Comparison of ENCODE assay signal across 1 cellular context in the genomic region with DNA sequence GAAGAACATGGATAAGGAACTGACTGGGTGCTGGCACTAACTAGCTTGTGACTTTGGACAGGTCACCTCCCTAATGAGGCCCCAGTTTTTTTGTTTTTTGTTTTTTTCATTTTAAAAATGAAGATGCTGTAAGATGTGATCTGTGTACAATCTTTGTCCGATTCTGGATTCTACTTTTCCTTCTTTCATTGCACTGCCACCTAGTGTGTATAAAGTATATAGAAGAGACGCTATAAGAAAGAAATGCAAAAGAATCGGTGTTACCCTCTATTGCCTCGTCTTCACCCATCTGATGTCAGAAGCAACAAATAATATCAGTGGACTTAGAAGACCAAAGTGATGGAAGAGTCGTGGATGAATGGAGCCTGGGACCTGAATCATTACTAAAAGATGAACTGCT.
TF ChIP-seq lines count a peak whose summit lies in the region.

No MANE protein-coding gene starts in this region.

TF ChIP-seq in GM23338, 12 proteins besides CTCF, POLR2A, EP300 and RAD21 (continued from another document):
- TF ChIP-seq ZNF331 (CRISPR knock-in tag; IDR thresholded peaks at IDR 0.05; ENCODE audit: low read depth) (no peak), EZH2phosphoT487 (IDR thresholded peaks at IDR 0.05; ENCODE audit: unreplicated experiment) (no peak), STAT1 (IDR thresholded peaks at IDR 0.05; ENCODE audit: unreplicated experiment) (no peak), POLR2AphosphoS5 (IDR thresholded peaks at IDR 0.05; ENCODE audit: low read depth) (no peak), EZH2 (IDR thresholded peaks at IDR 0.05; ENCODE audit: low read depth, unreplicated experiment) (no peak), ZNF114 (CRISPR knock-in tag; IDR thresholded peaks at IDR 0.05) (no peak)
- TF ChIP-seq, protein P1, sequence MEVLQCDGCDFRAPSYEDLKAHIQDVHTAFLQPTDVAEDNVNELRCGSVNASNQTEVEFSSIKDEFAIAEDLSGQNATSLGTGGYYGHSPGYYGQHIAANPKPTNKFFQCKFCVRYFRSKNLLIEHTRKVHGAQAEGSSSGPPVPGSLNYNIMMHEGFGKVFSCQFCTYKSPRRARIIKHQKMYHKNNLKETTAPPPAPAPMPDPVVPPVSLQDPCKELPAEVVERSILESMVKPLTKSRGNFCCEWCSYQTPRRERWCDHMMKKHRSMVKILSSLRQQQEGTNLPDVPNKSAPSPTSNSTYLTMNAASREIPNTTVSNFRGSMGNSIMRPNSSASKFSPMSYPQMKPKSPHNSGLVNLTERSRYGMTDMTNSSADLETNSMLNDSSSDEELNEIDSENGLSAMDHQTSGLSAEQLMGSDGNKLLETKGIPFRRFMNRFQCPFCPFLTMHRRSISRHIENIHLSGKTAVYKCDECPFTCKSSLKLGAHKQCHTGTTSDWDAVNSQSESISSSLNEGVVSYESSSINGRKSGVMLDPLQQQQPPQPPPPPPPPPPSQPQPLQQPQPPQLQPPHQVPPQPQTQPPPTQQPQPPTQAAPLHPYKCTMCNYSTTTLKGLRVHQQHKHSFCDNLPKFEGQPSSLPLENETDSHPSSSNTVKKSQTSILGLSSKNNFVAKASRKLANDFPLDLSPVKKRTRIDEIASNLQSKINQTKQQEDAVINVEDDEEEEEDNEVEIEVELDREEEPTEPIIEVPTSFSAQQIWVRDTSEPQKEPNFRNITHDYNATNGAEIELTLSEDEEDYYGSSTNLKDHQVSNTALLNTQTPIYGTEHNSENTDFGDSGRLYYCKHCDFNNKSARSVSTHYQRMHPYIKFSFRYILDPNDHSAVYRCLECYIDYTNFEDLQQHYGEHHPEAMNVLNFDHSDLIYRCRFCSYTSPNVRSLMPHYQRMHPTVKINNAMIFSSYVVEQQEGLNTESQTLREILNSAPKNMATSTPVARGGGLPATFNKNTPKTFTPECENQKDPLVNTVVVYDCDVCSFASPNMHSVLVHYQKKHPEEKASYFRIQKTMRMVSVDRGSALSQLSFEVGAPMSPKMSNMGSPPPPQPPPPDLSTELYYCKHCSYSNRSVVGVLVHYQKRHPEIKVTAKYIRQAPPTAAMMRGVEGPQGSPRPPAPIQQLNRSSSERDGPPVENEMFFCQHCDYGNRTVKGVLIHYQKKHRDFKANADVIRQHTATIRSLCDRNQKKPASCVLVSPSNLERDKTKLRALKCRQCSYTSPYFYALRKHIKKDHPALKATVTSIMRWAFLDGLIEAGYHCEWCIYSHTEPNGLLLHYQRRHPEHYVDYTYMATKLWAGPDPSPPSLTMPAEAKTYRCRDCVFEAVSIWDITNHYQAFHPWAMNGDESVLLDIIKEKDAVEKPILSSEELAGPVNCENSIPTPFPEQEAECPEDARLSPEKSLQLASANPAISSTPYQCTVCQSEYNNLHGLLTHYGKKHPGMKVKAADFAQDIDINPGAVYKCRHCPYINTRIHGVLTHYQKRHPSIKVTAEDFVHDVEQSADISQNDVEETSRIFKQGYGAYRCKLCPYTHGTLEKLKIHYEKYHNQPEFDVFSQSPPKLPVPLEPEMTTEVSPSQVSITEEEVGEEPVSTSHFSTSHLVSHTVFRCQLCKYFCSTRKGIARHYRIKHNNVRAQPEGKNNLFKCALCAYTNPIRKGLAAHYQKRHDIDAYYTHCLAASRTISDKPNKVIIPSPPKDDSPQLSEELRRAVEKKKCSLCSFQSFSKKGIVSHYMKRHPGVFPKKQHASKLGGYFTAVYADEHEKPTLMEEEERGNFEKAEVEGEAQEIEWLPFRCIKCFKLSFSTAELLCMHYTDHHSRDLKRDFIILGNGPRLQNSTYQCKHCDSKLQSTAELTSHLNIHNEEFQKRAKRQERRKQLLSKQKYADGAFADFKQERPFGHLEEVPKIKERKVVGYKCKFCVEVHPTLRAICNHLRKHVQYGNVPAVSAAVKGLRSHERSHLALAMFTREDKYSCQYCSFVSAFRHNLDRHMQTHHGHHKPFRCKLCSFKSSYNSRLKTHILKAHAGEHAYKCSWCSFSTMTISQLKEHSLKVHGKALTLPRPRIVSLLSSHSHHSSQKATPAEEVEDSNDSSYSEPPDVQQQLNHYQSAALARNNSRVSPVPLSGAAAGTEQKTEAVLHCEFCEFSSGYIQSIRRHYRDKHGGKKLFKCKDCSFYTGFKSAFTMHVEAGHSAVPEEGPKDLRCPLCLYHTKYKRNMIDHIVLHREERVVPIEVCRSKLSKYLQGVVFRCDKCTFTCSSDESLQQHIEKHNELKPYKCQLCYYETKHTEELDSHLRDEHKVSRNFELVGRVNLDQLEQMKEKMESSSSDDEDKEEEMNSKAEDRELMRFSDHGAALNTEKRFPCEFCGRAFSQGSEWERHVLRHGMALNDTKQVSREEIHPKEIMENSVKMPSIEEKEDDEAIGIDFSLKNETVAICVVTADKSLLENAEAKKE (CRISPR knock-in tag; IDR thresholded peaks at IDR 0.05), result no peak
TF ChIP-seq in GM23338: peak in this region for 0.
